In the genomic region with DNA sequence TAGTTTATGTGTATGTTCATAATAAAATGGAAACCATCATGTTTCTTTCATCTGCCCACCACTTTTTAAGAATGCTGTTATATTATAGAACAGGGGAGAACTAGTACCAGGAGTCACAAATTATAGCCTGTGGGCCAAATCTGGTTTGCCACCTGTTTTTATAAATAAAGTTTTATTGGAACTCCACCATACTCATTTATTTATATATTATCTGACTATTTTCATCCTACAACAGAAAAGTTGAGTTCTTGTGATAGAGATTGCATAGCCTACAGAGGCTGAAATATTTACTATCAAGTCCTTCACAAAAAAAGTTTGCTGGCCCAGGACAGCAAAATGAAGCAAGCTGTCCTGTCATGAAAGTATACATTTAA, we compare ENCODE assay signal across 11 cellular contexts.
DNase-seq lines count a peak whose midpoint lies in the region; ATAC-seq lines count a peak whose summit lies in the region.
"Had no signal": no experiment of that assay in that cellular context is flagged by ENCODE, and none has a peak within 500 bp of the region (broad histone marks: within the 10 kb centered on the region; RNA-seq: fewer than 3 reads in every experiment).

No MANE protein-coding gene starts in this region.

- peaks cover 31 to 48% of the 10 kb centered on the region in 2 donors for H3K4me1 ChIP-seq in duodenal mucosa (ENCODE audit: control insufficient read depth in 1 of 2, insufficient read depth in 2 of 2, low read length in 2 of 2)
- H3K4me1 ChIP-seq in rectal smooth muscle tissue (ENCODE audit: control insufficient read depth, insufficient read depth, low read length) = peaks cover 17% of the 10 kb centered on the region

- DNase-seq in OCI-M1 (lab: John Stamatoyannopoulos, UW) = peak; percentile 57
- no peak for DNase-seq in NCI-H524 (lab: John Stamatoyannopoulos, UW)
- DNase-seq in HUDEP-2 (lab: John Stamatoyannopoulos, UW; ENCODE audit: unreplicated experiment in 76 of 76) = no peak
- DNase-seq in NOMO-1 (lab: John Stamatoyannopoulos, UW; ENCODE audit: unreplicated experiment in 2 of 2) = no peak
- DNase-seq: activated naive CD4-positive, alpha-beta T cell; NCI-H1694 treated with DMSO at 0.1 percent for 48 hours; nephron progenitor cell; stimulated activated CD4-positive, alpha-beta T cell treated with anti-CD3 and anti-CD28 coated beads, Interleukin-1b, Interleukin-23, amount 100 ng/mL, for 48 hours had no signal

- H3K9me3 ChIP-seq in duodenal mucosa (ENCODE audit: control insufficient read depth in 1 of 2, low read length in 2 of 2) = no peaks in the 10 kb centered on the region

- H3K27me3 ChIP-seq in duodenal mucosa (ENCODE audit: control insufficient read depth in 1 of 2, insufficient read depth in 2 of 2, low read length in 2 of 2) (no peaks in the 10 kb centered on the region), rectal smooth muscle tissue (ENCODE audit: control insufficient read depth, insufficient read depth, low read length) (no peaks in the 10 kb centered on the region)

- H3K9ac ChIP-seq in duodenal mucosa (ENCODE audit: low read depth in 1 of 2, low read length in 2 of 2) (no peak overlapping the region), rectal smooth muscle tissue (ENCODE audit: low read length) (no peak overlapping the region)

- ATAC-seq in GM19328 (IDR thresholded peaks at IDR 0.05; ENCODE audit: unreplicated experiment) = peak; percentile 9

- H3K36me3 ChIP-seq in duodenal mucosa (ENCODE audit: control insufficient read depth in 1 of 2, insufficient read depth in 2 of 2, low read length in 2 of 2) = no peaks in the 10 kb centered on the region
- no peaks in the 10 kb centered on the region for H3K36me3 ChIP-seq in rectal smooth muscle tissue (ENCODE audit: control insufficient read depth, insufficient read depth, low read length)

- H3K27ac ChIP-seq in duodenal mucosa (ENCODE audit: low read depth, low read length) (peak overlapping the region; percentile 64), rectal smooth muscle tissue (ENCODE audit: low read depth, low read length) (peak overlapping the region; percentile 87)

- H3K4me3 ChIP-seq in duodenal mucosa (ENCODE audit: low read depth in 1 of 2, low read length in 2 of 2) (no peak overlapping the region), rectal smooth muscle tissue (ENCODE audit: low read length) (no peak overlapping the region)
